In the genomic region with DNA sequence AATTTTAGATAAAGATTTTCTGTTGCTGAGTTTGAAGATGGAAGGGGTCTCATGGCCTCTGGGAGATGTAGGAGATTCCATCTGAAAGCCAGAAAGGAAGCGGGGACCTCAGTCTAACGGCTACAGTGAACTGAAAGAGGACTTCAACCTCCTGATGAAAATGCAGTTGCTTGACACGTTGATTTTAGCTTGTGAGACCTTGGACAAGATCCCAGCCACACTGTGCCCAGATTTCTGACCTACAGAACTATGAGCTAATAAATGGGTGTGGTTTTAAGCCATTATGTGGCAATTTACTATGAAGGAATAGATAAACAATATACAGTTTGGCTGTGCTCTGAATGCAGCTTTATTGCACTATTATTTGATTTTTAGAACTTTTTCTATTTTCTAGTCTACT, we compare ENCODE assay signal across 20 cellular contexts.
DNase-seq lines count a peak whose midpoint lies in the region; ATAC-seq and TF ChIP-seq lines count a peak whose summit lies in the region.
"Had no signal": no experiment of that assay in that cellular context is flagged by ENCODE, and none has a peak within 500 bp of the region (broad histone marks: within the 10 kb centered on the region; RNA-seq: fewer than 3 reads in every experiment).

No MANE protein-coding gene starts in this region.

- BruUV-seq in MCF 10A (replicated peaks; lab: Mats Ljungman, UMichigan) (no TSS peak), mammary epithelial cell (replicated peaks; lab: Mats Ljungman, UMichigan) (no TSS peak)

- H3K4me2 ChIP-seq in mammary epithelial cell (ENCODE audit: insufficient read depth, low read depth, low read length), result no peak overlapping the region
- no peak overlapping the region for H3K4me2 ChIP-seq in neuronal stem cell (ENCODE audit: insufficient read depth, low read length, poor library complexity, severe bottlenecking)
- no peak overlapping the region for H3K4me2 ChIP-seq in H9 (ENCODE audit: insufficient read depth, insufficient read length, low read length)

- in situ Hi-C loops in mammary epithelial cell (cut with MboI; ENCODE audit: low sequenced_read_pairs in 2 of 2), result loop anchor here in 1 of 2 donors (25.0 kb wide), 1 partner anchor 492 kb away; no protein-coding TSS in a partner anchor

- CTCF ChIA-PET in MCF 10A (lab: Yijun Ruan, JAX) (interaction anchor here (1.0 kb wide), 1 partner anchor 18 kb away, joined by 3 read pairs; no protein-coding TSS in a partner anchor), mammary epithelial cell (lab: Charles Lee; ENCODE audit: low non-redundant PET) (no interaction called here)
- CTCF ChIA-PET in activated CD4-positive, alpha-beta memory T cell treated with anti-CD3 and anti-CD28 coated beads, Interleukin-2, amount 10 ng/mL, durations not matched to agents 7 days and 5 days (lab: Charles Lee), result no interaction called here

- no peaks in the 10 kb centered on the region for H3K36me3 ChIP-seq in breast epithelium
- no peaks in the 10 kb centered on the region for H3K36me3 ChIP-seq in mammary epithelial cell (ENCODE audit: insufficient read depth, low read length)
- H3K36me3 ChIP-seq in neuronal stem cell (replicated peaks in 1 of 2; ENCODE audit: control insufficient read depth in 2 of 2, insufficient read depth in 2 of 2, low read length in 2 of 2), result no peaks in the 10 kb centered on the region
- H3K36me3 ChIP-seq: thyroid gland had no signal

- ATAC-seq in left lobe of liver (peak; percentile 99), GM18858 (IDR thresholded peaks at IDR 0.05; ENCODE audit: unreplicated experiment) (no peak)

- no peak overlapping the region for H3K56ac ChIP-seq in H9 (ENCODE audit: insufficient read length, low read depth, low read length)

- intact Hi-C loops in MCF 10A (cut with micrococcal nuclease), result no loop called here
- intact Hi-C loops in breast epithelium (cut with DNase I; ENCODE audit: low total_unique reads), result no loop called here
- intact Hi-C loops in mammary epithelial cell (cut with micrococcal nuclease), result no loop called here

- H3K9me3 ChIP-seq in breast epithelium, result no peaks in the 10 kb centered on the region
- no peaks in the 10 kb centered on the region for H3K9me3 ChIP-seq in mammary epithelial cell (replicated peaks; ENCODE audit: insufficient read depth, low read length)
- H3K9me3 ChIP-seq in neuronal stem cell (replicated peaks in 1 of 2; ENCODE audit: control insufficient read depth in 2 of 2, insufficient read depth in 1 of 2, low read depth in 1 of 2, low read length in 2 of 2), result no peaks in the 10 kb centered on the region
- H3K9me3 ChIP-seq in H9 (ENCODE audit: control insufficient read depth, low read depth, low read length), result no peaks in the 10 kb centered on the region
- H3K9me3 ChIP-seq: thyroid gland had no signal

- TF ChIP-seq CTCF in MCF 10A (IDR thresholded peaks at IDR 0.05; ENCODE audit: unreplicated experiment) (no peak), breast epithelium (IDR thresholded peaks at IDR 0.05) (no peak), mammary epithelial cell (conservative IDR thresholded peaks at IDR 0.05 in 1 of 2, IDR thresholded peaks at IDR 0.05 in 1 of 2; ENCODE audit: extremely low read depth in 1 of 2, insufficient read depth in 1 of 2, low read depth in 1 of 2, low read length in 2 of 2) (no peak), H9 (conservative IDR thresholded peaks at IDR 0.05) (no peak)

- H2BK5ac ChIP-seq in neuronal stem cell (ENCODE audit: low read length) (no peak overlapping the region), H9 (ENCODE audit: insufficient read length, low read length) (no peak overlapping the region)

- H2BK15ac ChIP-seq in neuronal stem cell (ENCODE audit: low read length) (no peak overlapping the region), H9 (ENCODE audit: low read depth, low read length) (no peak overlapping the region)

- H3K4ac ChIP-seq in neuronal stem cell (ENCODE audit: low read length) (no peak overlapping the region), H9 (ENCODE audit: low read depth, low read length) (no peak overlapping the region)

- H3K9me3 Mint-ChIP-seq in MCF 10A (ENCODE audit: unreplicated experiment) (no peaks in the 10 kb centered on the region), H9 (no peaks in the 10 kb centered on the region)
- H3K9me3 Mint-ChIP-seq in activated CD4-positive, alpha-beta memory T cell treated with anti-CD3 and anti-CD28 coated beads, Interleukin-2, amount 10 ng/mL, durations not matched to agents 7 days and 5 days, result no peaks in the 10 kb centered on the region
- H3K9me3 Mint-ChIP-seq: activated naive CD4-positive, alpha-beta T cell treated with anti-CD3 and anti-CD28 coated beads, Interleukin-2, amount 50 U/mL, for 24 hours; activated T-cell treated with anti-CD3 and anti-CD28 coated beads, Interleukin-2, amount 50 U/mL, for 24 hours had no signal

- H3K18ac ChIP-seq in neuronal stem cell (ENCODE audit: low read length) (no peak overlapping the region), H9 (ENCODE audit: insufficient read length, low read depth, low read length) (no peak overlapping the region)

- H3K4me1 ChIP-seq in breast epithelium, result no peaks in the 10 kb centered on the region
- H3K4me1 ChIP-seq in mammary epithelial cell (ENCODE audit: insufficient read depth, low read length), result no peaks in the 10 kb centered on the region
- no peaks in the 10 kb centered on the region for H3K4me1 ChIP-seq in neuronal stem cell (ENCODE audit: control insufficient read depth in 2 of 2, insufficient read depth in 1 of 2, low read depth in 1 of 2, low read length in 2 of 2)
- H3K4me1 ChIP-seq in H9 (ENCODE audit: insufficient read depth, low read length), result no peaks in the 10 kb centered on the region
- H3K4me1 ChIP-seq: thyroid gland had no signal

- no peak overlapping the region for H2AK5ac ChIP-seq in neuronal stem cell (ENCODE audit: low read depth, low read length)
- H2AK5ac ChIP-seq in H9 (ENCODE audit: insufficient read length, low read length), result no peak overlapping the region

- H3K4me1 Mint-ChIP-seq in MCF 10A (ENCODE audit: insufficient read depth, unreplicated experiment), result no peaks in the 10 kb centered on the region
- no peaks in the 10 kb centered on the region for H3K4me1 Mint-ChIP-seq in activated CD4-positive, alpha-beta memory T cell treated with anti-CD3 and anti-CD28 coated beads, Interleukin-2, amount 10 ng/mL, durations not matched to agents 7 days and 5 days
- H3K4me1 Mint-ChIP-seq in H9, result no peaks in the 10 kb centered on the region
- H3K4me1 Mint-ChIP-seq: activated naive CD4-positive, alpha-beta T cell treated with anti-CD3 and anti-CD28 coated beads, Interleukin-2, amount 50 U/mL, for 24 hours had no signal

- no peak overlapping the region for H3K23ac ChIP-seq in neuronal stem cell (ENCODE audit: low read depth, low read length, poor library complexity)
- no peak overlapping the region for H3K23ac ChIP-seq in H9 (ENCODE audit: insufficient read length, low read depth, low read length)

- dilution Hi-C loops in mammary epithelial cell (cut with HindIII; ENCODE audit: low sequenced_read_pairs), result no loop called here

- peaks cover 84% of the 10 kb centered on the region for H3K27me3 Mint-ChIP-seq in MCF 10A (ENCODE audit: insufficient read depth, unreplicated experiment)
- H3K27me3 Mint-ChIP-seq in activated CD4-positive, alpha-beta memory T cell treated with anti-CD3 and anti-CD28 coated beads, Interleukin-2, amount 10 ng/mL, durations not matched to agents 7 days and 5 days, result no peaks in the 10 kb centered on the region
- no peaks in the 10 kb centered on the region for H3K27me3 Mint-ChIP-seq in H9 (ENCODE audit: low read depth)
- H3K27me3 Mint-ChIP-seq: activated naive CD4-positive, alpha-beta T cell treated with anti-CD3 and anti-CD28 coated beads, Interleukin-2, amount 50 U/mL, for 24 hours; activated T-cell treated with anti-CD3 and anti-CD28 coated beads, Interleukin-2, amount 50 U/mL, for 24 hours had no signal

- H3K79me2 ChIP-seq in mammary epithelial cell (ENCODE audit: insufficient read depth, low read length), result no peaks in the 10 kb centered on the region
- H3K79me2 ChIP-seq in H9 (ENCODE audit: insufficient read depth, low read length), result no peaks in the 10 kb centered on the region

- H3K36me3 Mint-ChIP-seq in MCF 10A (ENCODE audit: insufficient read depth, unreplicated experiment) (no peaks in the 10 kb centered on the region), H9 (ENCODE audit: insufficient read depth in 1 of 3, low read depth in 3 of 3) (no peaks in the 10 kb centered on the region)
- H3K36me3 Mint-ChIP-seq in activated CD4-positive, alpha-beta memory T cell treated with anti-CD3 and anti-CD28 coated beads, Interleukin-2, amount 10 ng/mL, durations not matched to agents 7 days and 5 days (ENCODE audit: low read depth), result no peaks in the 10 kb centered on the region
- H3K36me3 Mint-ChIP-seq: activated naive CD4-positive, alpha-beta T cell treated with anti-CD3 and anti-CD28 coated beads, Interleukin-2, amount 50 U/mL, for 24 hours had no signal

- H4K20me1 ChIP-seq in mammary epithelial cell (ENCODE audit: insufficient read depth, low read length) (no peaks in the 10 kb centered on the region), H9 (ENCODE audit: control insufficient read depth, insufficient read depth, insufficient read length) (no peaks in the 10 kb centered on the region)

- H3K27ac ChIP-seq in breast epithelium, result no peak overlapping the region
- H3K27ac ChIP-seq in mammary epithelial cell (ENCODE audit: insufficient read depth, low read depth, low read length), result no peak overlapping the region
- H3K27ac ChIP-seq in neuronal stem cell (replicated peaks; ENCODE audit: low read length), result no peak overlapping the region
- no peak overlapping the region for H3K27ac ChIP-seq in H9 (ENCODE audit: insufficient read length, low read depth, low read length)
- H3K27ac ChIP-seq: RWPE1, thyroid gland had no signal

- WGBS in mammary epithelial cell (ENCODE audit: low coverage, missing lambda C conversion rate), result 67% methylated on average over 3 of the region's 3 CpGs
- WGBS in neuronal stem cell (ENCODE audit: extremely low coverage in 2 of 2, insufficient read length in 2 of 2, insufficient replicate concordance in 1 of 2), 2 donors, result no CpG with 5 or more reads among the region's 3 CpGs
- WGBS in H9 (ENCODE audit: extremely low coverage, insufficient read length, low lambda C conversion rate), result no CpG with 5 or more reads among the region's 3 CpGs

- no peak overlapping the region for H4K5ac ChIP-seq in H9 (ENCODE audit: insufficient read length, low read depth, low read length)

- TF ChIP-seq POLR2A in breast epithelium (IDR thresholded peaks at IDR 0.05), result no peak

- H2BK20ac ChIP-seq in H9 (ENCODE audit: low read depth, low read length, poor library complexity, severe bottlenecking), result no peak overlapping the region

- H2BK12ac ChIP-seq in neuronal stem cell (ENCODE audit: low read length), result no peak overlapping the region
- H2BK12ac ChIP-seq in H9 (ENCODE audit: insufficient read length, low read depth, low read length), result no peak overlapping the region

- no peak overlapping the region for H4K91ac ChIP-seq in neuronal stem cell (ENCODE audit: low read depth, low read length, poor library complexity)
- no peak overlapping the region for H4K91ac ChIP-seq in H9 (ENCODE audit: insufficient read length, low read depth, low read length)

- H3K79me1 ChIP-seq in neuronal stem cell (ENCODE audit: low read depth, low read length) (no peaks in the 10 kb centered on the region), H9 (ENCODE audit: insufficient read depth, low read depth, low read length, poor library complexity, severe bottlenecking) (no peaks in the 10 kb centered on the region)

- H2AFZ ChIP-seq in mammary epithelial cell (ENCODE audit: low read depth, low read length), result no peak overlapping the region
- H2AFZ ChIP-seq in neuronal stem cell (ENCODE audit: low read length), result no peak overlapping the region
- H2AFZ ChIP-seq in H9 (ENCODE audit: low read length), result no peak overlapping the region

- no peak overlapping the region for H2BK120ac ChIP-seq in neuronal stem cell (ENCODE audit: low read depth, low read length)
- no peak overlapping the region for H2BK120ac ChIP-seq in H9 (ENCODE audit: low read depth, low read length, poor library complexity, severe bottlenecking)

- H3K27ac Mint-ChIP-seq in MCF 10A (ENCODE audit: low read depth, unreplicated experiment), result no peak overlapping the region
- no peak overlapping the region for H3K27ac Mint-ChIP-seq in activated CD4-positive, alpha-beta memory T cell treated with anti-CD3 and anti-CD28 coated beads, Interleukin-2, amount 10 ng/mL, durations not matched to agents 7 days and 5 days
- H3K27ac Mint-ChIP-seq in H9, result no peak overlapping the region
- H3K27ac Mint-ChIP-seq: activated naive CD4-positive, alpha-beta T cell treated with anti-CD3 and anti-CD28 coated beads, Interleukin-2, amount 50 U/mL, for 24 hours; activated T-cell treated with anti-CD3 and anti-CD28 coated beads, Interleukin-2, amount 50 U/mL, for 24 hours had no signal

- DNase-seq in MCF 10A (ENCODE audit: unreplicated experiment) (peak; percentile 2), breast epithelium (ENCODE audit: low spot score in 2 of 2) (no peak), mammary epithelial cell (peak; percentile 6), left lobe of liver (ENCODE audit: low spot score) (peak; percentile 74), neuronal stem cell (ENCODE audit: low spot score) (no peak), H9 (no peak)
- DNase-seq in activated CD4-positive, alpha-beta memory T cell treated with anti-CD3 and anti-CD28 coated beads, Interleukin-2, amount 10 ng/mL, durations not matched to agents 7 days and 5 days, result no peak
- DNase-seq: 8988T; activated CD4-positive, alpha-beta T cell treated with anti-CD3 and anti-CD28 coated beads, Interleukin-2, amount 50 U/mL, for 48 hours; activated T-cell treated with anti-CD3 and anti-CD28 coated beads, Interleukin-2, amount 50 U/mL, for 24 hours; DMS79; Karpas-422; NK-92 treated with Interleukin-12 subunit alpha and Interleukin-12 subunit beta, amount 100 ng/mL, for 24 hours; occipital lobe; stimulated activated CD4-positive, alpha-beta T cell treated with anti-CD3 and anti-CD28 coated beads, Interleukin-4, amount 100 ng/mL, for 24 hours; T-helper 1 cell; thyroid gland had no signal

- H3K27me3 ChIP-seq in breast epithelium (no peaks in the 10 kb centered on the region), mammary epithelial cell (ENCODE audit: insufficient read depth, low read length) (no peaks in the 10 kb centered on the region), neuronal stem cell (ENCODE audit: control insufficient read depth in 3 of 3, insufficient read depth in 3 of 3, low read depth in 1 of 3, low read length in 3 of 3) (no peaks in the 10 kb centered on the region), H9 (ENCODE audit: insufficient read depth, low read length) (no peaks in the 10 kb centered on the region)
- H3K27me3 ChIP-seq: thyroid gland had no signal

- H4K8ac ChIP-seq in neuronal stem cell (ENCODE audit: low read depth, low read length) (no peak overlapping the region), H9 (replicated peaks; ENCODE audit: insufficient read length, low read depth, low read length) (no peak overlapping the region)

- no peak overlapping the region for H3K9ac ChIP-seq in mammary epithelial cell (ENCODE audit: insufficient read depth, low read length)
- no peak overlapping the region for H3K9ac ChIP-seq in neuronal stem cell (ENCODE audit: low read depth, low read length, poor library complexity)
- H3K9ac ChIP-seq in H9 (ENCODE audit: extremely low read depth, insufficient read length, low read length), result no peak overlapping the region

- POLR2A ChIA-PET in MCF 10A (lab: Yijun Ruan, JAX), result interaction anchor here (0.6 kb wide), 1 partner anchor 71 kb away, joined by 4 read pairs; no protein-coding TSS in a partner anchor
- POLR2A ChIA-PET in activated CD4-positive, alpha-beta memory T cell treated with anti-CD3 and anti-CD28 coated beads, Interleukin-2, amount 10 ng/mL, durations not matched to agents 7 days and 5 days (lab: Charles Lee), result no interaction called here

- no peak overlapping the region for H3K14ac ChIP-seq in neuronal stem cell (ENCODE audit: low read length)
- no peak overlapping the region for H3K14ac ChIP-seq in H9 (ENCODE audit: insufficient read depth, low read length)

- no peak overlapping the region for H3K4me3 ChIP-seq in breast epithelium
- H3K4me3 ChIP-seq in mammary epithelial cell (replicated peaks in 1 of 3; ENCODE audit: insufficient read depth in 1 of 3, low read depth in 2 of 3, low read length in 3 of 3), result no peak overlapping the region
- no peak overlapping the region for H3K4me3 ChIP-seq in neuronal stem cell (ENCODE audit: low read length in 2 of 2)
- H3K4me3 ChIP-seq: thyroid gland had no signal

- H3T11ph ChIP-seq in H9 (ENCODE audit: low read length), result no peak overlapping the region

- H3K4me3 Mint-ChIP-seq in MCF 10A (ENCODE audit: unreplicated experiment) (no peak overlapping the region), H9 (no peak overlapping the region)
- H3K4me3 Mint-ChIP-seq in activated CD4-positive, alpha-beta memory T cell treated with anti-CD3 and anti-CD28 coated beads, Interleukin-2, amount 10 ng/mL, durations not matched to agents 7 days and 5 days, result no peak overlapping the region
- H3K4me3 Mint-ChIP-seq: activated naive CD4-positive, alpha-beta T cell treated with anti-CD3 and anti-CD28 coated beads, Interleukin-2, amount 50 U/mL, for 24 hours; activated T-cell treated with anti-CD3 and anti-CD28 coated beads, Interleukin-2, amount 50 U/mL, for 24 hours had no signal

- no peaks in the 10 kb centered on the region for H3K23me2 ChIP-seq in H9 (ENCODE audit: insufficient read length, low read depth, low read length, poor library complexity, severe bottlenecking)

Comparison
In these comparisons a context has a peak if more than half of its experiments do, and no peak if none do; other contexts are left out.
1. DNase-seq: peak in MCF 10A (single experiment), mammary epithelial cell (single experiment) and left lobe of liver (single experiment); none in breast epithelium (0 of 2), neuronal stem cell (single experiment), activated CD4-positive, alpha-beta memory T cell treated with anti-CD3 and anti-CD28 coated beads, Interleukin-2, amount 10 ng/mL, durations not matched to agents 7 days and 5 days (single experiment) and H9 (single experiment).